Comparison of ENCODE assay signal across 30 cellular contexts in the genomic region with DNA sequence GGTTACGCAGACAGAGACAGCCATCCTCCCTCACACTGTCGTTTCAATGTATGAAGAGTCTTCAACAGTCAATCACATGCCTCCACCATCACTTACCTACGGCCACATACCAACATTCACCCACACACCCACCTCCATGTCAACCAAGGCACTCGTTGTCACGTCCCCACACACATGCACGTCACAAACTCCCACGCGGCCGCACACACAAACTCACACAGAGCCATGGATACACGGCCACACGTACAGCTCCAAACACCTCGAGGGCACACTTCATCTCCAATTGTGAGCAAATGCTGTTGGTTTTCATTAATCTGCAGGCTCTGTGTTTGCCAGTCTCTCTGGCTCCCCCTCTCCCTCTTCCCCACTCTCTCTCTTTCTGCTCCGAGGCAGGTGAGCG. TPM values are rescaled to one million over a fixed set of nuclear protein-coding genes. Genes with fewer than 3 reads are reported as not detected.
DNase-seq lines count a peak whose midpoint lies in the region; ATAC-seq and TF ChIP-seq lines count a peak whose summit lies in the region.
"Had no signal": no experiment of that assay in that cellular context is flagged by ENCODE, and none has a peak within 500 bp of the region (broad histone marks: within the 10 kb centered on the region; RNA-seq: fewer than 3 reads in every experiment).

No MANE protein-coding gene starts in this region.

- H3K14ac ChIP-seq in neuronal stem cell (ENCODE audit: low read length), result no peak overlapping the region

- ATAC-seq in left lobe of liver (no peak), HG02798 (IDR thresholded peaks at IDR 0.05; ENCODE audit: poor library complexity, unreplicated experiment) (no peak)
- no peak for ATAC-seq in naive thymus-derived CD8-positive, alpha-beta T cell
- ATAC-seq: GM12878 had no signal

- H3K4me2 ChIP-seq in neuronal stem cell (ENCODE audit: insufficient read depth, low read length, poor library complexity, severe bottlenecking), result no peak overlapping the region
- H3K4me2 ChIP-seq: A549, GM23338 had no signal

- H3K23ac ChIP-seq in neuronal stem cell (ENCODE audit: low read depth, low read length, poor library complexity), result no peak overlapping the region

- peaks cover 0 to 20% (median 9%) of the 10 kb centered on the region in 3 donors for H3K36me3 Mint-ChIP-seq in naive thymus-derived CD8-positive, alpha-beta T cell
- H3K36me3 Mint-ChIP-seq: CD8-positive, alpha-beta memory T cell had no signal

- no peak overlapping the region for H3K18ac ChIP-seq in neuronal stem cell (ENCODE audit: low read length)

- CTCF ChIA-PET in HEK293 (lab: Yijun Ruan, JAX), result interaction anchor here (0.6 to 2.1 kb wide), 2 partner anchors 13 to 983 kb away, joined by 3 to 11 read pairs; no protein-coding TSS in a partner anchor

- H3K36me3 ChIP-seq in HEK293 (ENCODE audit: control insufficient read depth in 2 of 2, insufficient read depth in 1 of 2, low read length in 2 of 2) (no peaks in the 10 kb centered on the region), neuronal stem cell (replicated peaks in 1 of 2; ENCODE audit: control insufficient read depth in 2 of 2, insufficient read depth in 2 of 2, low read length in 2 of 2) (no peaks in the 10 kb centered on the region)
- H3K36me3 ChIP-seq: HAP-1, SJSA1 had no signal

- H2BK15ac ChIP-seq in neuronal stem cell (ENCODE audit: low read length), result no peak overlapping the region

- H2AFZ ChIP-seq in neuronal stem cell (ENCODE audit: low read length), result no peak overlapping the region
- H2AFZ ChIP-seq: GM23338 had no signal

- no peak overlapping the region for H2BK120ac ChIP-seq in neuronal stem cell (ENCODE audit: low read depth, low read length)

- H3K27me3 ChIP-seq in neuronal stem cell (ENCODE audit: control insufficient read depth in 3 of 3, insufficient read depth in 3 of 3, low read depth in 1 of 3, low read length in 3 of 3), result peaks cover 0 to 70% (median 3%) of the 10 kb centered on the region in 3 experiments

- no peak overlapping the region for H2BK12ac ChIP-seq in neuronal stem cell (ENCODE audit: low read length)

- no peak overlapping the region for H3K27ac Mint-ChIP-seq in naive thymus-derived CD8-positive, alpha-beta T cell
- H3K27ac Mint-ChIP-seq: B cell, GM23338 had no signal

- H3K9ac ChIP-seq in neuronal stem cell (ENCODE audit: low read depth, low read length, poor library complexity), result peak overlapping the region; percentile 40

- H3K27me3 Mint-ChIP-seq in naive thymus-derived CD8-positive, alpha-beta T cell, result peaks cover 39 to 84% (median 55%) of the 10 kb centered on the region in 5 donors

- no peak overlapping the region for H4K8ac ChIP-seq in neuronal stem cell (ENCODE audit: low read depth, low read length)

- H3K9me3 Mint-ChIP-seq in naive thymus-derived CD8-positive, alpha-beta T cell, result peaks cover 0 to 21% (median 8%) of the 10 kb centered on the region in 9 donors

- POLR2A ChIA-PET in HEK293 (lab: Yijun Ruan, JAX), result no interaction called here
- POLR2A ChIA-PET in naive thymus-derived CD8-positive, alpha-beta T cell (lab: Charles Lee), result no interaction called here

- no peak overlapping the region for H3K27ac ChIP-seq in HEK293 (ENCODE audit: extremely low read depth, low read depth, low read length)
- no peak overlapping the region for H3K27ac ChIP-seq in caudate nucleus (ENCODE audit: low read depth, low read length)
- no peak overlapping the region for H3K27ac ChIP-seq in neuronal stem cell (replicated peaks; ENCODE audit: low read length)
- H3K27ac ChIP-seq: A549, C4-2B, HL-60, SJSA1 had no signal

- no peak overlapping the region for H3K4me3 Mint-ChIP-seq in naive thymus-derived CD8-positive, alpha-beta T cell
- H3K4me3 Mint-ChIP-seq: B cell; CD8-positive, alpha-beta memory T cell; GM23338 had no signal

- H2AK5ac ChIP-seq in neuronal stem cell (ENCODE audit: low read depth, low read length), result no peak overlapping the region

- no peak for TF ChIP-seq CTCF in HEK293 (tag by site-specific recombination; IDR thresholded peaks at IDR 0.05)

- no peaks in the 10 kb centered on the region for H3K4me1 ChIP-seq in HEK293 (ENCODE audit: control insufficient read depth, insufficient read depth, low read length)
- no peaks in the 10 kb centered on the region for H3K4me1 ChIP-seq in neuronal stem cell (ENCODE audit: control insufficient read depth in 2 of 2, insufficient read depth in 1 of 2, low read depth in 1 of 2, low read length in 2 of 2)
- H3K4me1 ChIP-seq: A549, HAP-1, SJSA1 had no signal

- no CpG with 5 or more reads among the region's 14 CpGs for WGBS in neuronal stem cell (ENCODE audit: extremely low coverage in 2 of 2, insufficient read length in 2 of 2, insufficient replicate concordance in 1 of 2), 2 donors

- no peak overlapping the region for H2BK5ac ChIP-seq in neuronal stem cell (ENCODE audit: low read length)

- no peak overlapping the region for H3K4ac ChIP-seq in neuronal stem cell (ENCODE audit: low read length)

- H3K79me1 ChIP-seq in neuronal stem cell (ENCODE audit: low read depth, low read length), result no peaks in the 10 kb centered on the region

- DNase-seq in activated effector memory CD4-positive, alpha-beta T cell treated with anti-CD3 and anti-CD28 coated beads, Interleukin-2, amount 50 U/mL, for 16 hours, result peak; percentile 36
- DNase-seq in activated effector memory CD4-positive, alpha-beta T cell treated with Interleukin-2 at 50 U/mL for 16 hours, result no peak
- DNase-seq in caudate nucleus (lab: John Stamatoyannopoulos, UW) (peak in 39 of 61 donors; percentile 4 to 88 (median 29)), neuronal stem cell (ENCODE audit: low spot score) (no peak), left lobe of liver (ENCODE audit: low spot score) (no peak)
- DNase-seq in naive thymus-derived CD8-positive, alpha-beta T cell, result no peak
- DNase-seq: CD8-positive, alpha-beta memory T cell; DMS 273 treated with DMSO at 0.1 percent for 48 hours; DMS79; EL; GDM1; Karpas-422; NCI-H1092; NCI-H1417 treated with DMSO at 0.1 percent for 48 hours; NCI-H187 treated with DMSO at 0.1 percent for 48 hours; NCI-H2107; NCI-H446 treated with DMSO at 0.1 percent for 48 hours; NCI-H526; Right ventricle myocardium superior; RPMI8226 had no signal

- H3K4me1 Mint-ChIP-seq in naive thymus-derived CD8-positive, alpha-beta T cell, result peaks cover 0 to 2% (median 0%) of the 10 kb centered on the region in 4 donors
- H3K4me1 Mint-ChIP-seq: B cell; CD8-positive, alpha-beta memory T cell had no signal

- no peak overlapping the region for H4K91ac ChIP-seq in neuronal stem cell (ENCODE audit: low read depth, low read length, poor library complexity)

- no peak overlapping the region for H3K4me3 ChIP-seq in HEK293 (ENCODE audit: low read depth, low read length)
- no peak overlapping the region for H3K4me3 ChIP-seq in neuronal stem cell (ENCODE audit: low read length in 2 of 2)
- H3K4me3 ChIP-seq: A549, GM12878, GM23338, HAP-1, SJSA1 had no signal

- no peaks in the 10 kb centered on the region for H3K9me3 ChIP-seq in HEK293 (ENCODE audit: control insufficient read depth, insufficient read depth, low read depth, low read length)
- peaks cover 0 to 2% of the 10 kb centered on the region in 2 donors for H3K9me3 ChIP-seq in neuronal stem cell (replicated peaks in 1 of 2; ENCODE audit: control insufficient read depth in 2 of 2, insufficient read depth in 1 of 2, low read depth in 1 of 2, low read length in 2 of 2)
- H3K9me3 ChIP-seq: HAP-1 had no signal

TF ChIP-seq in HEK293, 187 proteins besides CTCF, POLR2A, EP300 and RAD21:
- TF ChIP-seq ZFHX2 (tag by site-specific recombination; conservative IDR thresholded peaks at IDR 0.05) (peak; percentile 99), ZNF768 (tag by site-specific recombination; IDR thresholded peaks at IDR 0.05) (no peak), EGR2 (tag by site-specific recombination; IDR thresholded peaks at IDR 0.05; ENCODE audit: low read depth) (peak; percentile 98)

RNA-seq across cellular contexts. Expression of gene SLF2, which starts 54.0 kb away (rescaled TPM):
- 9.2 TPM for polyA plus RNA-seq in neuronal stem cell (2013, experiment 1 of 2)
- 8.8 TPM for polyA plus RNA-seq in neuronal stem cell (2013, experiment 2 of 2)
- total RNA-seq in left lobe of liver, result 7.7 TPM
- 10 to 100 TPM; 45.8 to 46.1 TPM for total RNA-seq in naive thymus-derived CD8-positive, alpha-beta T cell
- polyA plus RNA-seq in naive thymus-derived CD8-positive, alpha-beta T cell, result 10 to 100 TPM in 2 of 3 donors, 1 to 10 TPM in 1; 9.7 to 11.2 (median 11.0) TPM

Comparison
In these comparisons a context has a peak if more than half of its experiments do, and no peak if none do; other contexts are left out.
1. DNase-seq: peak in activated effector memory CD4-positive, alpha-beta T cell treated with anti-CD3 and anti-CD28 coated beads, Interleukin-2, amount 50 U/mL, for 16 hours (single experiment) and caudate nucleus (39 of 61); none in activated effector memory CD4-positive, alpha-beta T cell treated with Interleukin-2 at 50 U/mL for 16 hours (single experiment), neuronal stem cell (single experiment), left lobe of liver (single experiment) and naive thymus-derived CD8-positive, alpha-beta T cell (0 of 10).